ENCODE assay signal across 12 cellular contexts in the genomic region with DNA sequence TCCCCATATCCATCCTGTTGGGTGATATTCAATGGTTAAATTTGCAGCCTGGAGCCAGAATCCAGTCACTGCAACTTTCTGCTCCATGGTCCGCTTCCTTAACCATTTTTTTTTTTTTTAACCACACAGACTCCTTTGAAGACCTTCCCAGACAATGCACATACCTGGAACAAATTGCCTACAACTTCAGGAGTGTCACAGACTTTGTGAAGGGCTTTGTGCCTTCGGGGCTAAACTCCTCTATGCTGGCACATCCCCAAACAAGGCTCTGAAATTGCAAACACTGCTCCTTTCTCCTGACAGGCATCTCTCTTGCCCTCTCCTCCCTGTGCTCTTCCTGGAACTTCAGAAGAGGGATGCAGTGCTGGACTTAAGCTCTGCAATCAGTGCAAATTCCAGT. TPM values are rescaled to one million over a fixed set of nuclear protein-coding genes. Genes with fewer than 3 reads are reported as not detected.
"Had no signal": no experiment of that assay in that cellular context is flagged by ENCODE, and none has a peak within 500 bp of the region (broad histone marks: within the 10 kb centered on the region; RNA-seq: fewer than 3 reads in every experiment).

No MANE protein-coding gene starts in this region.

- H3K27ac ChIP-seq: RWPE1 had no signal

- H3K9me3 ChIP-seq: SK-N-SH had no signal

- H3K4me2 ChIP-seq: SK-N-SH had no signal

- DNase-seq: KG1, MM.1S, NCI-H1436, NCI-H187, NCI-H2081 treated with DMSO at 0.1 percent for 48 hours, NCI-H2227 treated with DMSO at 0.1 percent for 48 hours, NCI-H774, T-cell had no signal

- H3K9me2 ChIP-seq: SK-N-SH had no signal

- ATAC-seq: T-cell had no signal

RNA-seq across cellular contexts. Expression of a gene that starts 40.6 kb away (rescaled TPM):
- total RNA-seq: HepG2, NCI-H460 had no signal
- polyA plus RNA-seq: HepG2 had no signal
